Comparison of ENCODE assay signal across 8 cellular contexts in genomic region chr3:12994357-12994606, GRCh38.
A peak's percentile ranks its signal among the peaks of the same experiment; 100 is the strongest.
DNase-seq lines count a peak whose midpoint lies in the region; ATAC-seq and TF ChIP-seq lines count a peak whose summit lies in the region.

No MANE protein-coding gene starts in this region.

- peak overlapping the region; percentile 82 to 91 for H3K4me3 ChIP-seq in ascending aorta

- H3K9me3 ChIP-seq in ascending aorta: no peaks in the 10 kb centered on the region

- peak; percentile 67 for DNase-seq in GM03348 (ENCODE audit: low spot score)
- no peak for DNase-seq in ascending aorta (ENCODE audit: low spot score in 2 of 2)
- no peak for DNase-seq in immature natural killer cell
- peak; percentile 53 for DNase-seq in stimulated activated naive CD8-positive, alpha-beta T cell treated with anti-CD3 and anti-CD28 coated beads, Interleukin-15, Interleukin-2, amounts not matched to agents 100 U/mL and 50 U/mL, for 24 hours
- DNase-seq in AML-193 (lab: John Stamatoyannopoulos, UW): no peak
- no peak for DNase-seq in DMS79 (lab: John Stamatoyannopoulos, UW)

- H3K27ac ChIP-seq in ascending aorta: peak overlapping the region; percentile 81 to 95

- ATAC-seq in HG03039 (IDR thresholded peaks at IDR 0.05; ENCODE audit: unreplicated experiment): peak; percentile 29
- no peak for ATAC-seq in stimulated activated naive CD8-positive, alpha-beta T cell treated with anti-CD3 and anti-CD28 coated beads, Interleukin-15, Interleukin-2, amounts not matched to agents 100 U/mL and 50 U/mL, for 24 hours
- ATAC-seq in HG03457 (IDR thresholded peaks at IDR 0.05; ENCODE audit: unreplicated experiment): no peak

- no peaks in the 10 kb centered on the region for H3K36me3 ChIP-seq in ascending aorta

- H3K9me3 Mint-ChIP-seq in immature natural killer cell: no peaks in the 10 kb centered on the region

- H3K27ac Mint-ChIP-seq in immature natural killer cell: peak overlapping the region in 3 of 6 donors; percentile 51 to 98 (median 97)

- peaks cover 5 to 17% (median 17%) of the 10 kb centered on the region in 3 donors for H3K36me3 Mint-ChIP-seq in immature natural killer cell

- peaks cover 0 to 5% of the 10 kb centered on the region in 2 donors for H3K4me1 ChIP-seq in ascending aorta

- H3K4me1 Mint-ChIP-seq in immature natural killer cell: peaks cover 63 to 74% of the 10 kb centered on the region in 2 donors

- peak overlapping the region; percentile 92 to 98 (median 96) for H3K4me3 Mint-ChIP-seq in immature natural killer cell

- H3K27me3 Mint-ChIP-seq in immature natural killer cell (ENCODE audit: low read depth in 3 of 3): peaks cover under 1 to 4% (median 2%) of the 10 kb centered on the region in 3 donors

- no peaks in the 10 kb centered on the region for H3K27me3 ChIP-seq in ascending aorta

- intact Hi-C loops in ascending aorta (cut with DNase I): loop anchor here (2.0 kb wide), 5 partner anchors 25 to 125 kb away; partner anchors contain the start of gene IQSEC1

- TF ChIP-seq CTCF in ascending aorta (IDR thresholded peaks at IDR 0.05): no peak

Comparison
In these comparisons a context has a peak if more than half of its experiments do, and no peak if none do; other contexts are left out.
1. DNase-seq: peak in GM03348 (single experiment) and stimulated activated naive CD8-positive, alpha-beta T cell treated with anti-CD3 and anti-CD28 coated beads, Interleukin-15, Interleukin-2, amounts not matched to agents 100 U/mL and 50 U/mL, for 24 hours (single experiment); none in ascending aorta (0 of 2), immature natural killer cell (0 of 3), AML-193 (0 of 2) and DMS79 (single experiment).